In the genomic region with DNA sequence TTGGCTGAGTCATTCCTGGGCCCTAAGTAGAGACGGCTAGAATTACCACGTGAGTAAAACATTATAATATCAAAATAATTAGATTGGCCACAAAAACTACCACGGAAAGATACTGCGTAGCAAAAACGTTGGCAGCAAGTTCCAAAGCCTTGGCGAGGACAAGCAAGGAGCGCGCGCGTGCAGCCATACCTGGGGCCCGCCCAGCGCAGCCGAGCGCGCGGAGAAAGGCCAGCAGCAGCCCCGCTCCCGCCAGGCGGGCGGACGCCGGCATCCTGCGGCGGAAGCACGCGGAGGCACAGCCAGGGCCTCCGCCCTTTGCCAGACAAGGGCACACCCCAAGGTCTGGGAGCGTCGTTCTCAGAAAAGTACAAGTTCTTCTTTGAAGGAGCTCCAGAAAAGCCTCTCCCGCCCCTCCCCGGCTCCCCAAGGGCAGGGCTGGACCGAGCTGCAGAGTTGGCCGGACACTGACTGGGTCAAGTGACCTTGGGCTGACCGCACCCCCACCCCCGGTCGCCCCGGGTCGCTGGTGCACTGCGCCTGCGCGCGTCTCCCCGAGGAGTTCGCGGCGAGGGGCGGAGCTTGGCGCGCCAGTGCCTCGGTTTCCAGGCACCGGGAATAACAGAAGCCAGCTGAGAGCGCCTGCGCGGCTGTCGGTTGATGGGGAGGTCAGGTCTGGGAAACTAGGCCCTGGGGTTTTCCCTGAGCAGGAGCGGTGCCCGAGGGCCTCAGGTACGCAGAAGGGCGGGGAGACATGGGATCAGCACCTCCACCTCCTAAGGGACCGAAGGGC, we compare ENCODE assay signal across 8 cellular contexts.
DNase-seq lines count a peak whose midpoint lies in the region; ATAC-seq and TF ChIP-seq lines count a peak whose summit lies in the region.

A gene with protein sequence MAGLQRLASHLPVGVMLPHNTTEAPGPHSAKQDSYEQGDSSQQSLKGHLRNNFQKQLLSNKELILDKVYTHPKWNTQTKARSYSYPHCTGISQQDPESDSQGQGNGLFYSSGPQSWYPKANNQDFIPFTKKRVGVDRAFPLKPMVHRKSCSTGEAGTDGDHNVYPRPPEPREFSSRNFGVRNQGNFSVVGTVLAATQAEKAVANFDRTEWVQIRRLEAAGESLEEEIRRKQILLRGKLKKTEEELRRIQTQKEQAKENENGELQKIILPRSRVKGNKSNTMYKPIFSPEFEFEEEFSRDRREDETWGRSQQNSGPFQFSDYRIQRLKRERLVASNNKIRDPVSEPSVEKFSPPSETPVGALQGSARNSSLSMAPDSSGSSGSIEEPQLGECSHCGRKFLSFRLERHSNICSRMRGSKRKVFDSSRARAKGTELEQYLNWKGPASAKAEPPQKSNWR (plus strand): TSS at position 621 of the 790 bp plus-strand sequence. CDS start 933 bp downstream, outside the sequence.

- no peaks in the 10 kb centered on the region for H3K9me3 Mint-ChIP-seq in memory B cell

- no peaks in the 10 kb centered on the region for H3K36me3 Mint-ChIP-seq in memory B cell

- CTCF ChIA-PET in AG04449 (lab: Yijun Ruan, JAX), result interaction anchor here (0.6 to 4.7 kb wide), 7 partner anchors 10 to 208 kb away, joined by 3 to 52 read pairs (median 4); no protein-coding TSS in a partner anchor

- DNase-seq in AG04449 (ENCODE audit: low read depth, low spot score) (no peak), NCI-H748 treated with DMSO at 0.1 percent for 48 hours (lab: John Stamatoyannopoulos, UW) (peak; percentile 62), memory B cell (ENCODE audit: low spot score in 2 of 2) (peak; percentile 29 to 49)
- DNase-seq in activated CD8-positive, alpha-beta memory T cell treated with anti-CD3 and anti-CD28 coated beads for 48 hours (ENCODE audit: low read depth in 2 of 3, low spot score in 2 of 3), result peak; percentile 53 to 57 (median 53)
- DNase-seq in stimulated activated CD8-positive, alpha-beta memory T cell treated with anti-CD3 and anti-CD28 coated beads, Interleukin-12 subunit alpha, Interleukin-12 subunit beta, amount 100 ng/mL, for 24 hours (ENCODE audit: extremely low read depth), result peak; percentile 31

- TF ChIP-seq CTCF in AG04449 (IDR thresholded peaks at IDR 0.05; ENCODE audit: insufficient read depth, low read length, missing control alignments), result no peak

- ATAC-seq in GM18909 (IDR thresholded peaks at IDR 0.05; ENCODE audit: poor library complexity, unreplicated experiment) (peak; percentile 73), HG03439 (IDR thresholded peaks at IDR 0.05; ENCODE audit: unreplicated experiment) (peak; percentile 76), memory B cell (ENCODE audit: low read depth) (peak; percentile 76)

- H3K4me1 ChIP-seq in endocrine pancreas (ENCODE audit: control insufficient read depth, insufficient read depth, low read length), result peaks cover 4% of the 10 kb centered on the region

- peak within 1 kb of the TSS; percentile 39 for H3K4me3 Mint-ChIP-seq in memory B cell

- POLR2A ChIA-PET in AG04449 (lab: Yijun Ruan, JAX), result interaction anchor here (0.8 kb wide), 1 partner anchor 58 kb away, joined by 4 read pairs; no protein-coding TSS in a partner anchor

- no peaks in the 10 kb centered on the region for H3K36me3 ChIP-seq in endocrine pancreas (ENCODE audit: control insufficient read depth, insufficient read depth, low read length)

- H3K27me3 Mint-ChIP-seq in memory B cell, result no peaks in the 10 kb centered on the region

- H3K27ac Mint-ChIP-seq in memory B cell, result peak within 1 kb of the TSS; percentile 62

- H3K4me3 ChIP-seq in AG04449 (ENCODE audit: low read depth, low read length), result peak within 1 kb of the TSS; percentile 67
- peak within 1 kb of the TSS; percentile 96 for H3K4me3 ChIP-seq in endocrine pancreas (ENCODE audit: control insufficient read depth, insufficient read depth, low read length)

- no peaks in the 10 kb centered on the region for H3K4me1 Mint-ChIP-seq in memory B cell

- H3K9me3 ChIP-seq in endocrine pancreas (ENCODE audit: control insufficient read depth, low read length), result no peaks in the 10 kb centered on the region

- H3K27me3 ChIP-seq in endocrine pancreas (ENCODE audit: control insufficient read depth, insufficient read depth, low read length), result no peaks in the 10 kb centered on the region

- H3K9ac ChIP-seq in endocrine pancreas (ENCODE audit: control insufficient read depth, insufficient read depth, low read length), result peak within 1 kb of the TSS; percentile 71
